In genomic region chr2:22517141-22517540, GRCh38 we compare ENCODE assay signal across 1 cellular context.
TF ChIP-seq lines count a peak whose summit lies in the region.

No MANE protein-coding gene starts in this region.

TF ChIP-seq in HEK293, 187 proteins besides CTCF, POLR2A, EP300 and RAD21 (continued from another document and continues in another):
- TF ChIP-seq, protein P1, sequence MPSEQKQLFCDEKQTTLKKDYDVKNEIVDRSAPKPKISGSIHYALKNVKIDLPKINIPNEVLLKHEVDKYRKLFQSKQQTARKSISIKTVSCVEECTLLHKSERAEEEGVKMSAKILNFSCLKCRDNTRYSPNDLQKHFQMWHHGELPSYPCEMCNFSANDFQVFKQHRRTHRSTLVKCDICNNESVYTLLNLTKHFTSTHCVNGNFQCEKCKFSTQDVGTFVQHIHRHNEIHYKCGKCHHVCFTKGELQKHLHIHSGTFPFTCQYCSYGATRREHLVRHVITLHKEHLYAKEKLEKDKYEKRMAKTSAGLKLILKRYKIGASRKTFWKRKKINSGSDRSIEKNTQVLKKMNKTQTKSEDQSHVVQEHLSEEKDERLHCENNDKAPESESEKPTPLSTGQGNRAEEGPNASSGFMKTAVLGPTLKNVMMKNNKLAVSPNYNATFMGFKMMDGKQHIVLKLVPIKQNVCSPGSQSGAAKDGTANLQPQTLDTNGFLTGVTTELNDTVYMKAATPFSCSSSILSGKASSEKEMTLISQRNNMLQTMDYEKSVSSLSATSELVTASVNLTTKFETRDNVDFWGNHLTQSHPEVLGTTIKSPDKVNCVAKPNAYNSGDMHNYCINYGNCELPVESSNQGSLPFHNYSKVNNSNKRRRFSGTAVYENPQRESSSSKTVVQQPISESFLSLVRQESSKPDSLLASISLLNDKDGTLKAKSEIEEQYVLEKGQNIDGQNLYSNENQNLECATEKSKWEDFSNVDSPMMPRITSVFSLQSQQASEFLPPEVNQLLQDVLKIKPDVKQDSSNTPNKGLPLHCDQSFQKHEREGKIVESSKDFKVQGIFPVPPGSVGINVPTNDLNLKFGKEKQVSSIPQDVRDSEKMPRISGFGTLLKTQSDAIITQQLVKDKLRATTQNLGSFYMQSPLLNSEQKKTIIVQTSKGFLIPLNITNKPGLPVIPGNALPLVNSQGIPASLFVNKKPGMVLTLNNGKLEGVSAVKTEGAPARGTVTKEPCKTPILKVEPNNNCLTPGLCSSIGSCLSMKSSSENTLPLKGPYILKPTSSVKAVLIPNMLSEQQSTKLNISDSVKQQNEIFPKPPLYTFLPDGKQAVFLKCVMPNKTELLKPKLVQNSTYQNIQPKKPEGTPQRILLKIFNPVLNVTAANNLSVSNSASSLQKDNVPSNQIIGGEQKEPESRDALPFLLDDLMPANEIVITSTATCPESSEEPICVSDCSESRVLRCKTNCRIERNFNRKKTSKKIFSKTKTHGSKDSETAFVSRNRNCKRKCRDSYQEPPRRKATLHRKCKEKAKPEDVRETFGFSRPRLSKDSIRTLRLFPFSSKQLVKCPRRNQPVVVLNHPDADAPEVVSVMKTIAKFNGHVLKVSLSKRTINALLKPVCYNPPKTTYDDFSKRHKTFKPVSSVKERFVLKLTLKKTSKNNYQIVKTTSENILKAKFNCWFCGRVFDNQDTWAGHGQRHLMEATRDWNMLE (tag by site-specific recombination; conservative IDR thresholded peaks at IDR 0.05; ENCODE audit: low read depth): peak; percentile 74; the same call in 1 of the 2 replicates
- TF ChIP-seq ZNF350 (tag by site-specific recombination; IDR thresholded peaks at IDR 0.05): no peak
- TF ChIP-seq ZXDB (tag by site-specific recombination; IDR thresholded peaks at IDR 0.05): 0 out of 2 replicates have a peak, but pooled peaks have one; percentile 21
- TF ChIP-seq ZNF555 (tag by site-specific recombination; conservative IDR thresholded peaks at IDR 0.05): peak; percentile 77
- TF ChIP-seq, protein P2, sequence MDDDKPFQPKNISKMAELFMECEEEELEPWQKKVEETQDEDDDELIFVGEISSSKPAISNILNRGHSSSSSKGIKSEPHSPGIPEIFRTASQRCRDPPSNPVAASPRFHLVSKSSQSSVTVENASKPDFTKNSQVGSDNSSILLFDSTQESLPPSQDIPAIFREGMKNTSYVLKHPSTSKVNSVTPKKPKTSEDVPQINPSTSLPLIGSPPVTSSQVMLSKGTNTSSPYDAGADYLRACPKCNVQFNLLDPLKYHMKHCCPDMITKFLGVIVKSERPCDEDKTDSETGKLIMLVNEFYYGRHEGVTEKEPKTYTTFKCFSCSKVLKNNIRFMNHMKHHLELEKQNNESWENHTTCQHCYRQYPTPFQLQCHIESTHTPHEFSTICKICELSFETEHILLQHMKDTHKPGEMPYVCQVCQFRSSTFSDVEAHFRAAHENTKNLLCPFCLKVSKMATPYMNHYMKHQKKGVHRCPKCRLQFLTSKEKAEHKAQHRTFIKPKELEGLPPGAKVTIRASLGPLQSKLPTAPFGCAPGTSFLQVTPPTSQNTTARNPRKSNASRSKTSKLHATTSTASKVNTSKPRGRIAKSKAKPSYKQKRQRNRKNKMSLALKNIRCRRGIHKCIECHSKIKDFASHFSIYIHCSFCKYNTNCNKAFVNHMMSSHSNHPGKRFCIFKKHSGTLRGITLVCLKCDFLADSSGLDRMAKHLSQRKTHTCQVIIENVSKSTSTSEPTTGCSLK (tag by site-specific recombination; IDR thresholded peaks at IDR 0.05): no peak
- no peak for TF ChIP-seq HOXD13 (CRISPR knock-in tag; IDR thresholded peaks at IDR 0.05; ENCODE audit: borderline replicate concordance)
- TF ChIP-seq ZNF433 (tag by site-specific recombination; IDR thresholded peaks at IDR 0.05; ENCODE audit: low read depth): peak; percentile 58; the same call in 1 of the 2 replicates
- TF ChIP-seq ZNF175 (tag by site-specific recombination; IDR thresholded peaks at IDR 0.05): no peak
- peak; percentile 41 for TF ChIP-seq ZNF623 (tag by site-specific recombination; IDR thresholded peaks at IDR 0.05)
- TF ChIP-seq ZSCAN30 (tag by site-specific recombination; IDR thresholded peaks at IDR 0.05): no peak
- TF ChIP-seq ZNF404 (tag by site-specific recombination; IDR thresholded peaks at IDR 0.05): no peak
- TF ChIP-seq ZNF362 (tag by site-specific recombination; IDR thresholded peaks at IDR 0.05): no peak
- no peak for TF ChIP-seq ZNF629 (tag by site-specific recombination; IDR thresholded peaks at IDR 0.05)
- TF ChIP-seq, protein P3, sequence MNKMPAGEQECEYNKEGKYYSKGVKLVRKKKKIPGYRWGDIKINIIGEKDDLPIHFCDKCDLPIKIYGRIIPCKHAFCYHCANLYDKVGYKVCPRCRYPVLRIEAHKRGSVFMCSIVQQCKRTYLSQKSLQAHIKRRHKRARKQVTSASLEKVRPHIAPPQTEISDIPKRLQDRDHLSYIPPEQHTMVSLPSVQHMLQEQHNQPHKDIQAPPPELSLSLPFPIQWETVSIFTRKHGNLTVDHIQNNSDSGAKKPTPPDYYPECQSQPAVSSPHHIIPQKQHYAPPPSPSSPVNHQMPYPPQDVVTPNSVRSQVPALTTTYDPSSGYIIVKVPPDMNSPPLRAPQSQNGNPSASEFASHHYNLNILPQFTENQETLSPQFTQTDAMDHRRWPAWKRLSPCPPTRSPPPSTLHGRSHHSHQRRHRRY (tag by site-specific recombination; IDR thresholded peaks at IDR 0.05): no peak
- TF ChIP-seq, protein P4, sequence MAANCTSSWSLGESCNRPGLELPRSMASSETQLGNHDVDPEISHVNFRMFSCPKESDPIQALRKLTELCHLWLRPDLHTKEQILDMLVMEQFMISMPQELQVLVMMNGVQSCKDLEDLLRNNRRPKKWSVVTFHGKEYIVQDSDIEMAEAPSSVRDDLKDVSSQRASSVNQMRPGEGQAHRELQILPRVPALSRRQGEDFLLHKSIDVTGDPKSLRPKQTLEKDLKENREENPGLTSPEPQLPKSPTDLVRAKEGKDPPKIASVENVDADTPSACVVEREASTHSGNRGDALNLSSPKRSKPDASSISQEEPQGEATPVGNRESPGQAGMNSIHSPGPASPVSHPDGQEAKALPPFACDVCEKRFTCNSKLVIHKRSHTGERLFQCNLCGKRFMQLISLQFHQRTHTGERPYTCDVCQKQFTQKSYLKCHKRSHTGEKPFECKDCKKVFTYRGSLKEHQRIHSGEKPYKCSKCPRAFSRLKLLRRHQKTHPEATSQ (tag by site-specific recombination; IDR thresholded peaks at IDR 0.05): no peak
- TF ChIP-seq ZNF560 (tag by site-specific recombination; IDR thresholded peaks at IDR 0.05; ENCODE audit: borderline replicate concordance): peak; percentile 54; the same call in 1 of the 2 replicates
- TF ChIP-seq, protein P5, sequence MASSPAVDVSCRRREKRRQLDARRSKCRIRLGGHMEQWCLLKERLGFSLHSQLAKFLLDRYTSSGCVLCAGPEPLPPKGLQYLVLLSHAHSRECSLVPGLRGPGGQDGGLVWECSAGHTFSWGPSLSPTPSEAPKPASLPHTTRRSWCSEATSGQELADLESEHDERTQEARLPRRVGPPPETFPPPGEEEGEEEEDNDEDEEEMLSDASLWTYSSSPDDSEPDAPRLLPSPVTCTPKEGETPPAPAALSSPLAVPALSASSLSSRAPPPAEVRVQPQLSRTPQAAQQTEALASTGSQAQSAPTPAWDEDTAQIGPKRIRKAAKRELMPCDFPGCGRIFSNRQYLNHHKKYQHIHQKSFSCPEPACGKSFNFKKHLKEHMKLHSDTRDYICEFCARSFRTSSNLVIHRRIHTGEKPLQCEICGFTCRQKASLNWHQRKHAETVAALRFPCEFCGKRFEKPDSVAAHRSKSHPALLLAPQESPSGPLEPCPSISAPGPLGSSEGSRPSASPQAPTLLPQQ (tag by site-specific recombination; IDR thresholded peaks at IDR 0.05): no peak
- no peak for TF ChIP-seq ZNF76 (tag by site-specific recombination; IDR thresholded peaks at IDR 0.05; ENCODE audit: borderline replicate concordance, low read depth)
- no peak for TF ChIP-seq ZFP41 (tag by site-specific recombination; IDR thresholded peaks at IDR 0.05; ENCODE audit: borderline replicate concordance)
- TF ChIP-seq ZBTB11 (tag by site-specific recombination; conservative IDR thresholded peaks at IDR 0.05; ENCODE audit: low read depth): peak; percentile 68
- TF ChIP-seq ZNF37A (tag by site-specific recombination; IDR thresholded peaks at IDR 0.05): no peak
- no peak for TF ChIP-seq ZFP37 (tag by site-specific recombination; IDR thresholded peaks at IDR 0.05)
- peak; percentile 70 for TF ChIP-seq ZNF426 (tag by site-specific recombination; IDR thresholded peaks at IDR 0.05)
- no peak for TF ChIP-seq ZNF221 (tag by site-specific recombination; IDR thresholded peaks at IDR 0.05; ENCODE audit: borderline replicate concordance)
- no peak for TF ChIP-seq KLF7 (tag by site-specific recombination; IDR thresholded peaks at IDR 0.05; ENCODE audit: borderline replicate concordance)
- TF ChIP-seq ZNF266 (tag by site-specific recombination; IDR thresholded peaks at IDR 0.05; ENCODE audit: low read depth): no peak
- TF ChIP-seq ZNF140 (tag by site-specific recombination; IDR thresholded peaks at IDR 0.05): peak; percentile 70; the same call in 1 of the 2 replicates
- no peak for TF ChIP-seq YY1 (tag by site-specific recombination; IDR thresholded peaks at IDR 0.05)
- TF ChIP-seq, protein P6, sequence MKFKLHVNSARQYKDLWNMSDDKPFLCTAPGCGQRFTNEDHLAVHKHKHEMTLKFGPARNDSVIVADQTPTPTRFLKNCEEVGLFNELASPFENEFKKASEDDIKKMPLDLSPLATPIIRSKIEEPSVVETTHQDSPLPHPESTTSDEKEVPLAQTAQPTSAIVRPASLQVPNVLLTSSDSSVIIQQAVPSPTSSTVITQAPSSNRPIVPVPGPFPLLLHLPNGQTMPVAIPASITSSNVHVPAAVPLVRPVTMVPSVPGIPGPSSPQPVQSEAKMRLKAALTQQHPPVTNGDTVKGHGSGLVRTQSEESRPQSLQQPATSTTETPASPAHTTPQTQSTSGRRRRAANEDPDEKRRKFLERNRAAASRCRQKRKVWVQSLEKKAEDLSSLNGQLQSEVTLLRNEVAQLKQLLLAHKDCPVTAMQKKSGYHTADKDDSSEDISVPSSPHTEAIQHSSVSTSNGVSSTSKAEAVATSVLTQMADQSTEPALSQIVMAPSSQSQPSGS (tag by site-specific recombination; IDR thresholded peaks at IDR 0.05; ENCODE audit: low read depth): no peak
- no peak for TF ChIP-seq ZNF114 (tag by site-specific recombination; IDR thresholded peaks at IDR 0.05)
- TF ChIP-seq KLF10 (tag by site-specific recombination; IDR thresholded peaks at IDR 0.05): no peak
- TF ChIP-seq ZNF843 (tag by site-specific recombination; IDR thresholded peaks at IDR 0.05): no peak
- TF ChIP-seq, protein P7, sequence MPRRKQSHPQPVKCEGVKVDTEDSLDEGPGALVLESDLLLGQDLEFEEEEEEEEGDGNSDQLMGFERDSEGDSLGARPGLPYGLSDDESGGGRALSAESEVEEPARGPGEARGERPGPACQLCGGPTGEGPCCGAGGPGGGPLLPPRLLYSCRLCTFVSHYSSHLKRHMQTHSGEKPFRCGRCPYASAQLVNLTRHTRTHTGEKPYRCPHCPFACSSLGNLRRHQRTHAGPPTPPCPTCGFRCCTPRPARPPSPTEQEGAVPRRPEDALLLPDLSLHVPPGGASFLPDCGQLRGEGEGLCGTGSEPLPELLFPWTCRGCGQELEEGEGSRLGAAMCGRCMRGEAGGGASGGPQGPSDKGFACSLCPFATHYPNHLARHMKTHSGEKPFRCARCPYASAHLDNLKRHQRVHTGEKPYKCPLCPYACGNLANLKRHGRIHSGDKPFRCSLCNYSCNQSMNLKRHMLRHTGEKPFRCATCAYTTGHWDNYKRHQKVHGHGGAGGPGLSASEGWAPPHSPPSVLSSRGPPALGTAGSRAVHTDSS (tag by site-specific recombination; IDR thresholded peaks at IDR 0.05): no peak
- no peak for TF ChIP-seq GLIS2 (tag by site-specific recombination; IDR thresholded peaks at IDR 0.05)
- no peak for TF ChIP-seq ZFP3 (tag by site-specific recombination; IDR thresholded peaks at IDR 0.05; ENCODE audit: low read depth)
- TF ChIP-seq ZNF174 (tag by site-specific recombination; IDR thresholded peaks at IDR 0.05): no peak
- TF ChIP-seq, protein P8, sequence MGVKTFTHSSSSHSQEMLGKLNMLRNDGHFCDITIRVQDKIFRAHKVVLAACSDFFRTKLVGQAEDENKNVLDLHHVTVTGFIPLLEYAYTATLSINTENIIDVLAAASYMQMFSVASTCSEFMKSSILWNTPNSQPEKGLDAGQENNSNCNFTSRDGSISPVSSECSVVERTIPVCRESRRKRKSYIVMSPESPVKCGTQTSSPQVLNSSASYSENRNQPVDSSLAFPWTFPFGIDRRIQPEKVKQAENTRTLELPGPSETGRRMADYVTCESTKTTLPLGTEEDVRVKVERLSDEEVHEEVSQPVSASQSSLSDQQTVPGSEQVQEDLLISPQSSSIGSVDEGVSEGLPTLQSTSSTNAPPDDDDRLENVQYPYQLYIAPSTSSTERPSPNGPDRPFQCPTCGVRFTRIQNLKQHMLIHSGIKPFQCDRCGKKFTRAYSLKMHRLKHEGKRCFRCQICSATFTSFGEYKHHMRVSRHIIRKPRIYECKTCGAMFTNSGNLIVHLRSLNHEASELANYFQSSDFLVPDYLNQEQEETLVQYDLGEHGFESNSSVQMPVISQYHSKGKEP (tag by site-specific recombination; IDR thresholded peaks at IDR 0.05): no peak
